1 cellular context compared by ENCODE assay signal in the genomic region with DNA sequence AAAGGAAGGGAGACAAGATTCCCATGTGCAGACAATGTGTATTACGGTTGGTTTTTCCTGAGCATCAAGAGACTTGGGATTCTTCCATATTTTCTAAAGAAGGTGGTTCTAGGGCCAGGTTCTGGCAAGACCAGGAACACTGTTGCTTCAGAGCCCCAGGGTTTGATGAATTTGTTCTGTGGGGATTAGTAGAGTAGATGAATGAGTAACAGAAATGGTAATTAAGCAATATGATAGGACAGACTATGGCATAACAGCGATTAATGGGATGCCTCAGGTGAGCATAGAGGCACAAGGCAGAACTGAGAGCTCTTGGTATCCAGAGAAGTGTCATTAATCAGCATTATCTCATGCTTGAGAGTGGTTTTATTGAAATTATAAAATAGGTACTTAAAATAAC.
TF ChIP-seq lines count a peak whose summit lies in the region.

No MANE protein-coding gene starts in this region.

TF ChIP-seq in A549, 52 proteins besides CTCF, POLR2A, EP300 and RAD21 (continued from another document):
- TF ChIP-seq REST (IDR thresholded peaks at IDR 0.05) (no peak), FOSL2 (IDR thresholded peaks at IDR 0.05) (no peak), FOSL2 (CRISPR knock-in tag; IDR thresholded peaks at IDR 0.05) (no peak), TP53 (CRISPR knock-in tag; IDR thresholded peaks at IDR 0.05) (no peak), ZC3H11A (IDR thresholded peaks at IDR 0.05) (no peak), ZSCAN20 (CRISPR knock-in tag; IDR thresholded peaks at IDR 0.05) (no peak), HMGXB4 (CRISPR knock-in tag; IDR thresholded peaks at IDR 0.05; ENCODE audit: borderline replicate concordance) (no peak), FOXS1 (CRISPR knock-in tag; IDR thresholded peaks at IDR 0.05) (no peak), CBX8 (IDR thresholded peaks at IDR 0.05) (no peak), SREBF2 (IDR thresholded peaks at IDR 0.05) (no peak), POLR2AphosphoS2 (conservative IDR thresholded peaks at IDR 0.05; ENCODE audit: low read length) (no peak), RCOR1 (IDR thresholded peaks at IDR 0.05; ENCODE audit: low read depth, low read length) (no peak), HOXB13 (CRISPR knock-in tag; IDR thresholded peaks at IDR 0.05; ENCODE audit: low read depth) (no peak)
- TF ChIP-seq, protein P1, sequence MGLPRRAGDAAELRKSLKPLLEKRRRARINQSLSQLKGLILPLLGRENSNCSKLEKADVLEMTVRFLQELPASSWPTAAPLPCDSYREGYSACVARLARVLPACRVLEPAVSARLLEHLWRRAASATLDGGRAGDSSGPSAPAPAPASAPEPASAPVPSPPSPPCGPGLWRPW (IDR thresholded peaks at IDR 0.05): no peak
TF ChIP-seq in A549: peak in this region for 0.
